ENCODE assay signal across 1 cellular context in genomic region chr12:64549108-64549507, GRCh38.
TF ChIP-seq lines count a peak whose summit lies in the region.

No MANE protein-coding gene starts in this region.

TF ChIP-seq in HCT116, 20 proteins besides CTCF, POLR2A, EP300 and RAD21 (continued from another document):
- no peak for TF ChIP-seq ZBTB33 (IDR thresholded peaks at IDR 0.05; ENCODE audit: extremely low read depth, insufficient replicate concordance, low read length)
